11 cellular contexts compared by ENCODE assay signal in genomic region chr1:156145622-156146005, GRCh38. TPM values are rescaled to one million over a fixed set of nuclear protein-coding genes. Genes with fewer than 3 reads are reported as not detected.
DNase-seq lines count a peak whose midpoint lies in the region; ATAC-seq, FAIRE-seq and TF ChIP-seq lines count a peak whose summit lies in the region.
"Had no signal": no experiment of that assay in that cellular context is flagged by ENCODE, and none has a peak within 500 bp of the region (broad histone marks: within the 10 kb centered on the region; RNA-seq: fewer than 3 reads in every experiment).

No MANE protein-coding gene starts in this region.

- H3K27me3 ChIP-seq in GM23248 (replicated peaks; ENCODE audit: insufficient read depth), result no peaks in the 10 kb centered on the region
- no peaks in the 10 kb centered on the region for H3K27me3 ChIP-seq in SU-DHL-6 (ENCODE audit: low read length)
- H3K27me3 ChIP-seq in mesenchymal stem cell (ENCODE audit: control insufficient read depth in 1 of 2, insufficient read depth in 1 of 2, low read length in 2 of 2), result peaks cover 4 to 35% of the 10 kb centered on the region in 2 experiments
- no peaks in the 10 kb centered on the region for H3K27me3 ChIP-seq in small intestine (ENCODE audit: control insufficient read depth in 2 of 2, insufficient read depth in 2 of 2, low read length in 2 of 2)
- H3K27me3 ChIP-seq: adrenal gland, right atrium auricular region had no signal

- no peak overlapping the region for H2BK12ac ChIP-seq in mesenchymal stem cell (ENCODE audit: low read length in 2 of 2)

- no peak overlapping the region for H3K18ac ChIP-seq in mesenchymal stem cell (ENCODE audit: low read depth in 1 of 2, low read length in 2 of 2)

- H4K8ac ChIP-seq in mesenchymal stem cell (ENCODE audit: low read length), result no peak overlapping the region

- FAIRE-seq in A549 (lab: Jason Lieb, UNC) (no peak), small intestine (lab: Jason Lieb, UNC) (no peak)

- H3K23ac ChIP-seq in mesenchymal stem cell (ENCODE audit: low read length in 2 of 2), result no peak overlapping the region

- H3F3A ChIP-seq in GM23248 (ENCODE audit: insufficient read depth), result peaks cover 48% of the 10 kb centered on the region
- H3F3A ChIP-seq in SU-DHL-6 (ENCODE audit: insufficient read depth), result peaks cover 38% of the 10 kb centered on the region

- H2AFZ ChIP-seq in GM23248, result no peak overlapping the region
- H2AFZ ChIP-seq in SU-DHL-6 (ENCODE audit: low read depth, low read length, severe bottlenecking), result no peak overlapping the region
- no peak overlapping the region for H2AFZ ChIP-seq in mesenchymal stem cell (ENCODE audit: low read depth, low read length)

- no peak overlapping the region for H2BK15ac ChIP-seq in mesenchymal stem cell (ENCODE audit: low read depth, poor library complexity, severe bottlenecking)

- no peak overlapping the region for H2BK5ac ChIP-seq in mesenchymal stem cell (ENCODE audit: low read depth, low read length, poor library complexity, severe bottlenecking)

- H3K4me3 ChIP-seq in A549 (no peak overlapping the region), GM23248 (no peak overlapping the region), SU-DHL-6 (ENCODE audit: insufficient read depth, low read length, poor library complexity, severe bottlenecking) (no peak overlapping the region), mesenchymal stem cell (ENCODE audit: insufficient read depth in 1 of 2, low read depth in 1 of 2, low read length in 2 of 2) (no peak overlapping the region), small intestine (ENCODE audit: low read depth in 1 of 2, low read length in 2 of 2) (no peak overlapping the region)
- H3K4me3 ChIP-seq: adrenal gland had no signal

- no peak for DNase-seq in A549 (ENCODE audit: low read depth in 1 of 2, low spot score in 1 of 2)
- DNase-seq in GM23248, result no peak
- DNase-seq in mesenchymal stem cell, result no peak
- no peak for DNase-seq in HK-2 (ENCODE audit: unreplicated experiment)
- DNase-seq in small intestine, result no peak
- DNase-seq in NCI-H2227 treated with DMSO at 0.1 percent for 48 hours (lab: John Stamatoyannopoulos, UW), result no peak
- DNase-seq: activated T-cell treated with anti-CD3 and anti-CD28 coated beads, Interleukin-2, amount 50 U/mL, for 4 hours had no signal

- H3K79me1 ChIP-seq in mesenchymal stem cell (replicated peaks; ENCODE audit: low read length, poor library complexity, severe bottlenecking), result no peaks in the 10 kb centered on the region

- no peak for ATAC-seq in A549
- no peak for ATAC-seq in HG02938 (IDR thresholded peaks at IDR 0.05; ENCODE audit: unreplicated experiment)

- TF ChIP-seq RAD21 in A549 (conservative IDR thresholded peaks at IDR 0.05 in 1 of 2, IDR thresholded peaks at IDR 0.05 in 1 of 2), result no peak

- H2AK5ac ChIP-seq in mesenchymal stem cell (ENCODE audit: low read length, severe bottlenecking), result no peak overlapping the region

- H4K20me1 ChIP-seq in GM23248 (ENCODE audit: insufficient read depth) (no peaks in the 10 kb centered on the region), SU-DHL-6 (ENCODE audit: low read depth, low read length) (no peaks in the 10 kb centered on the region)

- no peak for TF ChIP-seq EP300 in A549 (IDR thresholded peaks at IDR 0.05)

- WGBS in A549 (ENCODE audit: missing lambda C conversion rate), result 43% methylated on average over 2 of the region's 2 CpGs
- 19 to 21% methylated on average over 2 of the region's 2 CpGs for WGBS in GM23248 (ENCODE audit: low coverage in 1 of 2, low lambda C conversion rate in 2 of 2, missing lambda C conversion rate in 2 of 2), 2 experiments
- WGBS in mesenchymal stem cell, result 93% methylated on average over 2 of the region's 2 CpGs
- 78 to 82% (median 78%) methylated on average over 2 of the region's 2 CpGs for WGBS in small intestine, 3 donors

- H3K9ac ChIP-seq in GM23248 (peak overlapping the region; percentile 34; the same call in 1 of the 2 replicates), SU-DHL-6 (ENCODE audit: low read length) (no peak overlapping the region), mesenchymal stem cell (ENCODE audit: low read length) (peak overlapping the region; percentile 77)

- TF ChIP-seq POLR2A in A549 (IDR thresholded peaks at IDR 0.05; ENCODE audit: low read length), result no peak

- H3K4ac ChIP-seq in mesenchymal stem cell (ENCODE audit: low read depth in 1 of 2, low read length in 2 of 2), result no peak overlapping the region

- H3K36me3 ChIP-seq in GM23248 (ENCODE audit: low read depth), result peaks cover 5% of the 10 kb centered on the region; the same call in 1 of the 2 replicates
- H3K36me3 ChIP-seq in SU-DHL-6 (ENCODE audit: low read length), result no peaks in the 10 kb centered on the region
- H3K36me3 ChIP-seq in mesenchymal stem cell (ENCODE audit: control insufficient read depth in 1 of 2, insufficient read depth in 2 of 2, low read depth in 1 of 2, low read length in 2 of 2), result peaks cover 12 to 13% of the 10 kb centered on the region in 2 experiments
- H3K36me3 ChIP-seq in small intestine (ENCODE audit: control insufficient read depth in 2 of 2, insufficient read depth in 2 of 2, low read length in 2 of 2), result no peaks in the 10 kb centered on the region
- H3K36me3 ChIP-seq: adrenal gland, right atrium auricular region had no signal

- H3K4me2 ChIP-seq in A549 (peak overlapping the region; percentile 67), GM23248 (ENCODE audit: unreplicated experiment) (no peak overlapping the region), SU-DHL-6 (ENCODE audit: low read depth, low read length, poor library complexity, severe bottlenecking) (peak overlapping the region; percentile 98), mesenchymal stem cell (ENCODE audit: low read length, poor library complexity, severe bottlenecking) (no peak overlapping the region)

- H3K4me1 ChIP-seq in A549 (peaks cover 19% of the 10 kb centered on the region), GM23248 (ENCODE audit: insufficient read depth) (peaks cover 26% of the 10 kb centered on the region), mesenchymal stem cell (ENCODE audit: control insufficient read depth, insufficient read depth, low read depth, low read length) (peaks cover 14% of the 10 kb centered on the region), small intestine (ENCODE audit: control insufficient read depth in 2 of 2, insufficient read depth in 1 of 2, low read depth in 1 of 2, low read length in 1 of 2) (no peaks in the 10 kb centered on the region)

- POLR2A ChIA-PET in A549 (lab: Yijun Ruan, JAX), result interaction anchor here (0.6 kb wide), 1 partner anchor 67 kb away, joined by 4 read pairs; the partner anchor contains the start of gene PMF1

- H2BK120ac ChIP-seq in mesenchymal stem cell (ENCODE audit: low read depth, low read length), result no peak overlapping the region

- CTCF ChIA-PET in A549 (lab: Yijun Ruan, JAX), result interaction anchor here (0.6 to 54.8 kb wide), 27 partner anchors 10 to 300 kb away, joined by 3 to 2239 read pairs (median 5); partner anchors contain the start of genes BGLAP, MEX3A and SLC25A44

- H3K27ac ChIP-seq in A549 (no peak overlapping the region), GM23248 (peak overlapping the region; percentile 63), SU-DHL-6 (ENCODE audit: low read depth, low read length) (no peak overlapping the region), mesenchymal stem cell (ENCODE audit: low read length, poor library complexity, severe bottlenecking) (no peak overlapping the region), small intestine (ENCODE audit: low read depth in 1 of 2, low read length in 1 of 2) (no peak overlapping the region)
- H3K27ac ChIP-seq: adrenal gland had no signal

- H3K79me2 ChIP-seq in GM23248 (ENCODE audit: insufficient read depth) (no peaks in the 10 kb centered on the region), SU-DHL-6 (ENCODE audit: insufficient read depth, low read length) (no peaks in the 10 kb centered on the region; the same call in 1 of the 2 replicates)

- no peak overlapping the region for H3K14ac ChIP-seq in mesenchymal stem cell (ENCODE audit: low read length in 2 of 2)

- H3K9me3 ChIP-seq in A549, result no peaks in the 10 kb centered on the region
- no peaks in the 10 kb centered on the region for H3K9me3 ChIP-seq in GM23248 (ENCODE audit: low read depth)
- no peaks in the 10 kb centered on the region for H3K9me3 ChIP-seq in SU-DHL-6 (ENCODE audit: insufficient read depth, low read length)
- no peaks in the 10 kb centered on the region for H3K9me3 ChIP-seq in mesenchymal stem cell (ENCODE audit: control insufficient read depth, low read length)
- no peaks in the 10 kb centered on the region for H3K9me3 ChIP-seq in small intestine (ENCODE audit: control insufficient read depth, low read depth)
- H3K9me3 ChIP-seq: adrenal gland, right atrium auricular region had no signal

- in situ Hi-C loops in GM23248 (cut with MboI), result loop anchor here (10.0 kb wide), 1 partner anchor 79 kb away; no protein-coding TSS in a partner anchor

- no peak overlapping the region for H4K91ac ChIP-seq in mesenchymal stem cell (ENCODE audit: low read length)

- TF ChIP-seq CTCF in A549 (IDR thresholded peaks at IDR 0.05) (no peak), SU-DHL-6 (IDR thresholded peaks at IDR 0.05; ENCODE audit: insufficient read depth, low read length, poor library complexity, severe bottlenecking) (no peak)

- H3K9me2 ChIP-seq in GM23248 (ENCODE audit: insufficient read depth), result no peaks in the 10 kb centered on the region
- no peaks in the 10 kb centered on the region for H3K9me2 ChIP-seq in SU-DHL-6 (replicated peaks; ENCODE audit: insufficient read depth, low read length)

RNA-seq across cellular contexts. Expression of gene SEMA4A, which starts 7.8 kb away (rescaled TPM):
- polyA plus RNA-seq in A549 (2011; rRNA removed) (0.27 and 0.37 TPM in 2 replicates), A549 (2017; fragmentation: RNase III; extraction: RNeasy Plus Mini Kit Qiagen cat#74134 plus additional on column Dnase treatment) (0.04 to 0.09 TPM (median 0.07 TPM) in 3 replicates), GM23248 (2016; fragmentation: Nextera tagmentation; extraction: Ambion mirVana) (0.35 and 0.51 TPM in 2 replicates), small intestine (1 to 10 TPM in 2 of 3 donors, under 1 TPM in 1; 0.89 to 1.9 (median 1.7) TPM)
- polyA plus RNA-seq in A549 (2012; cell fraction: cytosol; rRNA removed), result 0.06 and 0.07 TPM in 2 replicates
- polyA plus RNA-seq in A549 (2012; cell fraction: nucleus; rRNA removed), result 0.49 and 0.66 TPM in 2 replicates
- 0.58 and 0.78 TPM in 2 replicates for polyA minus RNA-seq in A549 (2011; rRNA and poly(A)+ RNA removed)
- total RNA-seq in GM23248 (2014; rRNA removed; shearing (Covaris generic)), result 1.1 TPM in 1 of 2 replicates, not detected in the other
- polyA plus RNA-seq in mesenchymal stem cell (2013, experiment 1 of 2), result 0.61 TPM
- 0.40 TPM for polyA plus RNA-seq in mesenchymal stem cell (2013, experiment 2 of 2)

RNA-seq across cellular contexts. Expression of gene LMNA, which starts 31.1 kb away (rescaled TPM):
- polyA plus RNA-seq in A549 (2011; rRNA removed) (155 and 214 TPM in 2 replicates), A549 (2017; fragmentation: RNase III; extraction: RNeasy Plus Mini Kit Qiagen cat#74134 plus additional on column Dnase treatment) (286 to 310 TPM (median 288 TPM) in 3 replicates), GM23248 (2016; fragmentation: Nextera tagmentation; extraction: Ambion mirVana) (1,230 and 1,270 TPM in 2 replicates), small intestine (100 to 1,000 TPM in 2 of 3 donors, 10 to 100 TPM in 1; 89.7 to 168 (median 101) TPM)
- polyA plus RNA-seq in A549 (2012; cell fraction: cytosol; rRNA removed), result 353 and 498 TPM in 2 replicates
- 1,197 and 1,289 TPM in 2 replicates for polyA plus RNA-seq in A549 (2012; cell fraction: nucleus; rRNA removed)
- 151 and 242 TPM in 2 replicates for polyA minus RNA-seq in A549 (2011; rRNA and poly(A)+ RNA removed)
- 1,219 and 1,322 TPM in 2 replicates for total RNA-seq in GM23248 (2014; rRNA removed; shearing (Covaris generic))
- 732 TPM for polyA plus RNA-seq in mesenchymal stem cell (2013, experiment 1 of 2)
- polyA plus RNA-seq in mesenchymal stem cell (2013, experiment 2 of 2), result 747 TPM

RNA-seq across cellular contexts. Expression of gene SLC25A44, which starts 48.3 kb away (rescaled TPM):
- 30.7 and 38.8 TPM in 2 replicates for polyA plus RNA-seq in A549 (2011; rRNA removed)
- polyA plus RNA-seq in A549 (2012; cell fraction: cytosol; rRNA removed), result 19.9 and 24.4 TPM in 2 replicates
- 11.8 and 17.0 TPM in 2 replicates for polyA plus RNA-seq in A549 (2012; cell fraction: nucleus; rRNA removed)
- polyA plus RNA-seq in A549 (2017; fragmentation: RNase III; extraction: RNeasy Plus Mini Kit Qiagen cat#74134 plus additional on column Dnase treatment), result 22.7 to 25.1 TPM (median 23.1 TPM) in 3 replicates
- polyA minus RNA-seq in A549 (2011; rRNA and poly(A)+ RNA removed), result 34.0 and 47.4 TPM in 2 replicates
- 12.4 and 14.3 TPM in 2 replicates for total RNA-seq in GM23248 (2014; rRNA removed; shearing (Covaris generic))
- polyA plus RNA-seq in GM23248 (2016; fragmentation: Nextera tagmentation; extraction: Ambion mirVana), result 15.4 and 16.4 TPM in 2 replicates
- polyA plus RNA-seq in mesenchymal stem cell (2013, experiment 1 of 2), result 21.8 TPM
- polyA plus RNA-seq in mesenchymal stem cell (2013, experiment 2 of 2), result 20.8 TPM
- 10 to 100 TPM; 13.4 to 18.6 (median 15.9) TPM for polyA plus RNA-seq in small intestine

Comparison
In these comparisons a context has a peak if more than half of its experiments do, and no peak if none do; other contexts are left out.
1. H3K4me2 ChIP-seq: peak in A549 (single experiment) and SU-DHL-6 (single experiment); none in GM23248 (single experiment) and mesenchymal stem cell (single experiment).